8 cellular contexts compared by ENCODE assay signal in the genomic region with DNA sequence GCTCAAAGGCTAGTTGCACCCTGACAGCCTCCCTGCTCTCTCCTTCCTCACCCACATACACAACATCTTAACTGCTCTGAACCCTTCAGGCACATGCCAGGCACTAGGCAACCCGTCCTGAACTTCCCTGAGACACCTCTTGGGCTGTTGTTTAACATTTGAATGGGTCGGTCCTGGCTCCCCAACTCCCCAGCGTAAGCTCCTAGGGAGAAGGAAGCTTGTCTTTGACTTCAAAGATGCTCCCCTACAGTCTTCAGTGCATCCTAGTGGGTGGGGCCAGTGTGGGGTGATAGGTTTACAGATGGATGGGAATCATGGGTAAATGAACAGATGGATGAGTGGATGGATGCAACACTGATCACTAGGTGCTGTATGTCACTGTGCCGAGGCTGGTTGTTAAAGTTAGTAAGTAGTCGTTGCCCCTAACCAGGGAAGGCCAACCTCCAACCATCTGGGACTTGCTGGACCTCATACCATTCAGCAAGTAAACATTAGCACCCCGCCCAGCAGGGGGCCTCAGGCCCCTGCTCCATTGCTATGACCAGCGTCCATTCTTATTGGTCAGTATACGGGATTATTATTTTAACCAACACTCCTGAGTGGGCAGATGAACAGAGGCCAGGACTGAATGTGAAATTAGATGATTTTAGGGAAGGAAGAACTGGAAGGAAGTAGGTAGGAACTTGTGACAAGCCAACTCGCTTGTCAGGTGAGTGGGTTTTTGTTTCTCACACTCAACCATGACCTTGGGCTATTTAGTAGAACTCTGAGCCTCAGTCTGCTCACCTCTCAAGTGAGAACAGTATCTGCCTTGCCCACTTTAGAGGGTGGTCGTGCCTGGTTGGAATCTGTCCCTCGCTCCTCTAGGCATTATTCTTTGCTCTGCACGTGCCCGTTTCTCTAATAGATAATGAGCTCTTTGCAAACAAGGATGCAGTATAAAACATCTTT.
DNase-seq lines count a peak whose midpoint lies in the region; ATAC-seq and TF ChIP-seq lines count a peak whose summit lies in the region.

No MANE protein-coding gene starts in this region.

- H2BK20ac ChIP-seq in IMR-90 (ENCODE audit: low read depth, low read length) = no peak overlapping the region

- no peak overlapping the region for H3K56ac ChIP-seq in IMR-90 (ENCODE audit: extremely low read depth, insufficient read depth, low read length)

- no peak overlapping the region for H2BK5ac ChIP-seq in IMR-90 (ENCODE audit: low read depth, low read length, poor library complexity, severe bottlenecking)

- intact Hi-C loops in IMR-90 (cut with micrococcal nuclease) = loop anchor here (1.0 to 2.0 kb wide), 3 partner anchors 118 to 220 kb away; no protein-coding TSS in a partner anchor

- no peaks in the 10 kb centered on the region for H3K9me3 ChIP-seq in IMR-90 (ENCODE audit: control insufficient read depth, insufficient read depth, low read length)

- no TSS peak for BruUV-seq in IMR-90 (replicated peaks; lab: Mats Ljungman, UMichigan)

- peak; percentile 26 to 29 for DNase-seq in NOMO-1 (lab: John Stamatoyannopoulos, UW; ENCODE audit: unreplicated experiment in 2 of 2)
- no peak for DNase-seq in NOMO-1 treated with dmso at 0.1 percent for 144 hours (lab: John Stamatoyannopoulos, UW; ENCODE audit: unreplicated experiment)
- DNase-seq in IMR-90 = peak; percentile 77
- peak; percentile 69 for DNase-seq in amniotic epithelial cell (ENCODE audit: low read depth)
- peak in 28 of 51 donors; percentile 4 to 69 (median 28) for DNase-seq in hypothalamus (lab: John Stamatoyannopoulos, UW)
- peak; percentile 50 for DNase-seq in stimulated activated CD8-positive, alpha-beta memory T cell treated with anti-CD3 and anti-CD28 coated beads, Interleukin-4, amount 100 ng/mL, for 48 hours

- H3K4me3 ChIP-seq in IMR-90 (ENCODE audit: insufficient read depth, low read depth, low read length) = no peak overlapping the region

- no peak overlapping the region for H4K91ac ChIP-seq in IMR-90 (ENCODE audit: insufficient read depth, low read depth, low read length)

- H2AK5ac ChIP-seq in IMR-90 (ENCODE audit: low read depth, low read length) = peak overlapping the region; percentile 30; the same call in 1 of the 2 replicates

- no peaks in the 10 kb centered on the region for H3K79me1 ChIP-seq in IMR-90 (ENCODE audit: low read depth in 1 of 2, low read length in 2 of 2)

- H3K14ac ChIP-seq in IMR-90 (replicated peaks; ENCODE audit: low read depth, low read length) = no peak overlapping the region

- TF ChIP-seq POLR2A in IMR-90 (IDR thresholded peaks at IDR 0.05; ENCODE audit: low read depth, low read length) = 0 out of 2 replicates have a peak, but pooled peaks have one; percentile 32

- H2BK120ac ChIP-seq in IMR-90 (ENCODE audit: low read depth, low read length) = no peak overlapping the region

- H3K9me1 ChIP-seq in IMR-90 (ENCODE audit: insufficient read depth, low read length) = no peaks in the 10 kb centered on the region

- H2AFZ ChIP-seq in IMR-90 (replicated peaks; ENCODE audit: low read length, poor library complexity) = peak overlapping the region; percentile 0

- H3K4ac ChIP-seq in IMR-90 (ENCODE audit: low read depth, low read length) = no peak overlapping the region

- no peak overlapping the region for H4K5ac ChIP-seq in IMR-90 (ENCODE audit: low read depth, low read length)

- no peak overlapping the region for H4K8ac ChIP-seq in IMR-90 (ENCODE audit: low read depth in 2 of 2, low read length in 2 of 2)

- no peak overlapping the region for H2AK9ac ChIP-seq in IMR-90 (replicated peaks; ENCODE audit: low read depth, low read length, poor library complexity)

- TF ChIP-seq RAD21 in IMR-90 (IDR thresholded peaks at IDR 0.05; ENCODE audit: low read length) = peak; percentile 91

- TF ChIP-seq CTCF in IMR-90 (conservative IDR thresholded peaks at IDR 0.05; ENCODE audit: low read depth, low read length) = peak; percentile 92

- CTCF ChIA-PET in IMR-90 (lab: Yijun Ruan, JAX) = interaction anchor here (1.0 kb wide), 1 partner anchor 129 kb away, joined by 3 read pairs; no protein-coding TSS in a partner anchor

- H3K36me3 ChIP-seq in IMR-90 (ENCODE audit: control insufficient read depth, insufficient read depth, low read length) = no peaks in the 10 kb centered on the region

- H3K27ac ChIP-seq in IMR-90 (ENCODE audit: insufficient read depth, low read length) = no peak overlapping the region

- no peak overlapping the region for H3K9ac ChIP-seq in IMR-90 (ENCODE audit: low read depth, low read length)

- H3K23ac ChIP-seq in IMR-90 (ENCODE audit: low read depth, low read length) = no peak overlapping the region

- H3K27me3 ChIP-seq in IMR-90 (ENCODE audit: control insufficient read depth, insufficient read depth, low read length) = peaks cover 27% of the 10 kb centered on the region

- POLR2A ChIA-PET in IMR-90 (lab: Charles Lee; ENCODE audit: unreplicated experiment) = interaction anchor here (0.5 kb wide), 1 partner anchor 134 kb away, joined by 5 read pairs; no protein-coding TSS in a partner anchor

- 0 out of 3 replicates have a peak overlapping the region, but pooled peaks have one; percentile 25 for H2BK15ac ChIP-seq in IMR-90 (ENCODE audit: low read depth, low read length)

- in situ Hi-C loops in IMR-90 (cut with MboI; ENCODE audit: low sequenced_read_pairs) = loop anchor here (10.0 kb wide), 1 partner anchor 122 kb away; no protein-coding TSS in a partner anchor

- dilution Hi-C loops in IMR-90 (cut with HindIII; ENCODE audit: low sequenced_read_pairs, unreplicated experiment) = no loop called here

- H3K18ac ChIP-seq in IMR-90 (ENCODE audit: low read depth, low read length) = no peak overlapping the region

- WGBS in IMR-90 (ENCODE audit: extremely low coverage in 2 of 2, insufficient read length in 1 of 2), 2 experiments = no CpG with 5 or more reads among the region's 13 CpGs

- no peaks in the 10 kb centered on the region; the same call in 1 of the 2 replicates for H4K20me1 ChIP-seq in IMR-90 (ENCODE audit: insufficient read depth, low read length)

- H3K4me2 ChIP-seq in IMR-90 (ENCODE audit: low read depth, low read length) = no peak overlapping the region

- ATAC-seq in IMR-90 (ENCODE audit: low read depth) = peak; percentile 99
- no peak for ATAC-seq in GM21526 (IDR thresholded peaks at IDR 0.05; ENCODE audit: low FRiP score, unreplicated experiment)
- no peak for ATAC-seq in GM21786 (IDR thresholded peaks at IDR 0.05; ENCODE audit: unreplicated experiment)

- H3K4me1 ChIP-seq in IMR-90 (ENCODE audit: control insufficient read depth, insufficient read depth, low read length) = no peaks in the 10 kb centered on the region

TF ChIP-seq in IMR-90, 13 proteins besides CTCF, POLR2A, EP300 and RAD21:
- TF ChIP-seq, protein P1, sequence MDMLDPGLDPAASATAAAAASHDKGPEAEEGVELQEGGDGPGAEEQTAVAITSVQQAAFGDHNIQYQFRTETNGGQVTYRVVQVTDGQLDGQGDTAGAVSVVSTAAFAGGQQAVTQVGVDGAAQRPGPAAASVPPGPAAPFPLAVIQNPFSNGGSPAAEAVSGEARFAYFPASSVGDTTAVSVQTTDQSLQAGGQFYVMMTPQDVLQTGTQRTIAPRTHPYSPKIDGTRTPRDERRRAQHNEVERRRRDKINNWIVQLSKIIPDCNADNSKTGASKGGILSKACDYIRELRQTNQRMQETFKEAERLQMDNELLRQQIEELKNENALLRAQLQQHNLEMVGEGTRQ (IDR thresholded peaks at IDR 0.05; ENCODE audit: low read depth, low read length) = no peak
- TF ChIP-seq SMC3 (IDR thresholded peaks at IDR 0.05; ENCODE audit: low read depth, low read length) = peak; percentile 92
TF ChIP-seq in IMR-90: peak in this region for 1.
